ENCODE assay signal across 21 cellular contexts in genomic region chr13:76339649-76340048, GRCh38.
"Had no signal": no experiment of that assay in that cellular context is flagged by ENCODE, and none has a peak within 500 bp of the region (broad histone marks: within the 10 kb centered on the region; RNA-seq: fewer than 3 reads in every experiment).

No MANE protein-coding gene starts in this region.

- H3K4me1 ChIP-seq: adrenal gland, gastrocnemius medialis, right atrium auricular region, tibial nerve, uterus had no signal

- H3K27me3 Mint-ChIP-seq: progenitor cell of endocrine pancreas had no signal

- H3K27ac Mint-ChIP-seq: activated CD4-positive, alpha-beta memory T cell treated with anti-CD3 and anti-CD28 coated beads for 36 hours; activated T-cell treated with anti-CD3 and anti-CD28 coated beads, Interleukin-2, amount 50 U/mL, for 24 hours; endodermal cell; mesothelial cell of epicardium; progenitor cell of endocrine pancreas had no signal

- H3K4me3 Mint-ChIP-seq: activated CD4-positive, alpha-beta memory T cell treated with anti-CD3 and anti-CD28 coated beads for 36 hours; activated T-cell treated with anti-CD3 and anti-CD28 coated beads, Interleukin-2, amount 50 U/mL, for 24 hours; endodermal cell; mesothelial cell of epicardium had no signal

- H3K9me3 ChIP-seq: adrenal gland, gastrocnemius medialis, right atrium auricular region, tibial nerve, uterus had no signal

- H3K4me1 Mint-ChIP-seq: endodermal cell had no signal

- H3K36me3 Mint-ChIP-seq: activated CD4-positive, alpha-beta memory T cell treated with anti-CD3 and anti-CD28 coated beads for 36 hours; mesothelial cell of epicardium had no signal

- DNase-seq: activated CD4-positive, alpha-beta memory T cell treated with anti-CD3 and anti-CD28 coated beads for 36 hours; activated effector memory CD4-positive, alpha-beta T cell treated with Interleukin-2 at 50 U/mL for 16 hours; activated naive CD4-positive, alpha-beta T cell treated with anti-CD3 and anti-CD28 coated beads, Interleukin-2, amount 50 U/mL, for 16 hours; activated T-cell treated with anti-CD3 and anti-CD28 coated beads, Interleukin-2, amount 50 U/mL, for 24 hours; adrenal gland; endodermal cell; gastrocnemius medialis; islet precursor cell; stimulated activated CD4-positive, alpha-beta T cell treated with anti-CD3 and anti-CD28 coated beads, Interleukin-15, amount 100 ng/mL, for 24 hours; stimulated activated CD4-positive, alpha-beta T cell treated with anti-CD3 and anti-CD28 coated beads, Interleukin-4, amount 100 ng/mL, for 1 hour; stimulated activated naive CD4-positive, alpha-beta T cell; substantia nigra; uterus; WERI-Rb-1 had no signal

- H3K4me3 ChIP-seq: adrenal gland, cardiac muscle cell, gastrocnemius medialis, lung, right atrium auricular region, skin epidermis, tibial nerve, uterus had no signal

- H3K27ac ChIP-seq: adrenal gland, cardiac muscle cell, gastrocnemius medialis, right atrium auricular region, skin epidermis, tibial nerve, uterus, WERI-Rb-1 had no signal

- H3K36me3 ChIP-seq: adrenal gland, cardiac muscle cell, gastrocnemius medialis, right atrium auricular region, tibial nerve, WERI-Rb-1 had no signal

- ATAC-seq: gastrocnemius medialis had no signal
